11 cellular contexts compared by ENCODE assay signal in genomic region chr2:232874677-232875223, GRCh38. TPM values are rescaled to one million over a fixed set of nuclear protein-coding genes. Genes with fewer than 3 reads are reported as not detected.
DNase-seq lines count a peak whose midpoint lies in the region; TF ChIP-seq lines count a peak whose summit lies in the region.
"Had no signal": no experiment of that assay in that cellular context is flagged by ENCODE, and none has a peak within 500 bp of the region (broad histone marks: within the 10 kb centered on the region; RNA-seq: fewer than 3 reads in every experiment).

No MANE protein-coding gene starts in this region.

- no peaks in the 10 kb centered on the region for H3K9me3 ChIP-seq in CD4-positive, alpha-beta memory T cell (ENCODE audit: control insufficient read depth in 1 of 2, low read length in 2 of 2)
- no peaks in the 10 kb centered on the region for H3K9me3 ChIP-seq in Peyer's patch
- no peaks in the 10 kb centered on the region for H3K9me3 ChIP-seq in neuronal stem cell (replicated peaks in 1 of 2; ENCODE audit: control insufficient read depth in 2 of 2, insufficient read depth in 1 of 2, low read depth in 1 of 2, low read length in 2 of 2)
- H3K9me3 ChIP-seq in testis: no peaks in the 10 kb centered on the region

- TF ChIP-seq CTCF in Peyer's patch (IDR thresholded peaks at IDR 0.05): no peak
- no peak for TF ChIP-seq CTCF in dorsolateral prefrontal cortex (IDR thresholded peaks at IDR 0.05 in 54 of 56, conservative IDR thresholded peaks at IDR 0.05 in 2 of 56; ENCODE audit: low read depth in 1 of 56, partially characterized antibody in 56 of 56)
- TF ChIP-seq CTCF in testis (IDR thresholded peaks at IDR 0.05): no peak

- no peak overlapping the region for H2AFZ ChIP-seq in neuronal stem cell (ENCODE audit: low read length)

- H3K4me1 ChIP-seq in CD4-positive, alpha-beta memory T cell (ENCODE audit: insufficient read depth, low read length): peaks cover 7% of the 10 kb centered on the region
- H3K4me1 ChIP-seq in Peyer's patch: peaks cover 0 to 32% (median 10%) of the 10 kb centered on the region in 4 donors
- H3K4me1 ChIP-seq in neuronal stem cell (ENCODE audit: control insufficient read depth in 2 of 2, insufficient read depth in 1 of 2, low read depth in 1 of 2, low read length in 2 of 2): peaks cover 2 to 4% of the 10 kb centered on the region in 2 donors
- H3K4me1 ChIP-seq in testis: peaks cover 23% of the 10 kb centered on the region

- no peak overlapping the region for H4K91ac ChIP-seq in neuronal stem cell (ENCODE audit: low read depth, low read length, poor library complexity)

- peak overlapping the region; percentile 17 for H3K14ac ChIP-seq in neuronal stem cell (ENCODE audit: low read length)

- no peak overlapping the region for H2BK5ac ChIP-seq in neuronal stem cell (ENCODE audit: low read length)

- no peak overlapping the region for H3K4ac ChIP-seq in neuronal stem cell (ENCODE audit: low read length)

- H3K79me1 ChIP-seq in neuronal stem cell (ENCODE audit: low read depth, low read length): no peaks in the 10 kb centered on the region

- POLR2A ChIA-PET in CD4-positive, alpha-beta memory T cell (lab: Charles Lee; ENCODE audit: partially characterized antibody): no interaction called here

- H3K4me3 ChIP-seq in CD4-positive, alpha-beta memory T cell (ENCODE audit: low read length in 2 of 2): no peak overlapping the region
- H3K4me3 ChIP-seq in Peyer's patch (no peak overlapping the region), dorsolateral prefrontal cortex (peak overlapping the region in 3 of 59 donors; percentile 60 to 72 (median 72)), neuronal stem cell (ENCODE audit: low read length in 2 of 2) (no peak overlapping the region), testis (no peak overlapping the region)

- no peak overlapping the region for H2AK5ac ChIP-seq in neuronal stem cell (ENCODE audit: low read depth, low read length)

- H3K27ac Mint-ChIP-seq in CD4-positive, alpha-beta memory T cell: no peak overlapping the region

- H3K18ac ChIP-seq in neuronal stem cell (ENCODE audit: low read length): no peak overlapping the region

- DNase-seq in CD4-positive, alpha-beta memory T cell: no peak
- DNase-seq in Peyer's patch: peak in 1 of 3 donors; percentile 44
- no peak for DNase-seq in dorsolateral prefrontal cortex
- DNase-seq in neuronal stem cell (ENCODE audit: low spot score): no peak
- DNase-seq in NCI-H187 (lab: John Stamatoyannopoulos, UW): no peak
- DNase-seq in testis: no peak
- no peak for DNase-seq in NCI-H226
- DNase-seq: cortex of kidney, H7, NCI-H1694 treated with DMSO at 0.1 percent for 48 hours had no signal

- CTCF ChIA-PET in CD4-positive, alpha-beta memory T cell (lab: Charles Lee; ENCODE audit: partially characterized antibody): no interaction called here

- H3K9ac ChIP-seq in neuronal stem cell (ENCODE audit: low read depth, low read length, poor library complexity): no peak overlapping the region

- peak overlapping the region; percentile 73 for H3K23ac ChIP-seq in neuronal stem cell (ENCODE audit: low read depth, low read length, poor library complexity)

- H3K9me3 Mint-ChIP-seq in CD4-positive, alpha-beta memory T cell: peaks cover 0 to 2% (median 0%) of the 10 kb centered on the region in 8 donors

- peaks cover 13% of the 10 kb centered on the region in 2 donors for H3K27me3 Mint-ChIP-seq in CD4-positive, alpha-beta memory T cell

- H2BK120ac ChIP-seq in neuronal stem cell (ENCODE audit: low read depth, low read length): no peak overlapping the region

- H3K36me3 ChIP-seq in CD4-positive, alpha-beta memory T cell (ENCODE audit: insufficient read depth, low read length): no peaks in the 10 kb centered on the region
- no peaks in the 10 kb centered on the region for H3K36me3 ChIP-seq in Peyer's patch
- no peaks in the 10 kb centered on the region for H3K36me3 ChIP-seq in neuronal stem cell (replicated peaks in 1 of 2; ENCODE audit: control insufficient read depth in 2 of 2, insufficient read depth in 2 of 2, low read length in 2 of 2)
- no peaks in the 10 kb centered on the region for H3K36me3 ChIP-seq in testis (ENCODE audit: low read depth, missing control alignments)

- H3K4me1 Mint-ChIP-seq in CD4-positive, alpha-beta memory T cell: peaks cover 2 to 14% (median 7%) of the 10 kb centered on the region in 4 donors

- TF ChIP-seq POLR2A in Peyer's patch (IDR thresholded peaks at IDR 0.05): no peak
- no peak for TF ChIP-seq POLR2A in testis (IDR thresholded peaks at IDR 0.05)

- H2BK15ac ChIP-seq in neuronal stem cell (ENCODE audit: low read length): no peak overlapping the region

- no peak overlapping the region for H2BK12ac ChIP-seq in neuronal stem cell (ENCODE audit: low read length)

- peak overlapping the region; percentile 13 to 71 (median 53) for H3K4me3 Mint-ChIP-seq in CD4-positive, alpha-beta memory T cell

- H3K27me3 ChIP-seq in CD4-positive, alpha-beta memory T cell (ENCODE audit: insufficient read depth, low read length): peaks cover 4% of the 10 kb centered on the region
- no peaks in the 10 kb centered on the region for H3K27me3 ChIP-seq in Peyer's patch
- H3K27me3 ChIP-seq in dorsolateral prefrontal cortex: peaks cover 0 to 4% (median 0%) of the 10 kb centered on the region in 45 donors
- peaks cover 7 to 24% (median 10%) of the 10 kb centered on the region in 3 experiments for H3K27me3 ChIP-seq in neuronal stem cell (ENCODE audit: control insufficient read depth in 3 of 3, insufficient read depth in 3 of 3, low read depth in 1 of 3, low read length in 3 of 3)
- no peaks in the 10 kb centered on the region for H3K27me3 ChIP-seq in testis

- no CpG with 5 or more reads among the region's 16 CpGs for WGBS in neuronal stem cell (ENCODE audit: extremely low coverage in 2 of 2, insufficient read length in 2 of 2, insufficient replicate concordance in 1 of 2), 2 donors
- WGBS in testis, 2 donors: 88 to 94% methylated on average over 11 to 16 of the region's 16 CpGs

- H3K4me2 ChIP-seq in neuronal stem cell (ENCODE audit: insufficient read depth, low read length, poor library complexity, severe bottlenecking): no peak overlapping the region

- H4K8ac ChIP-seq in neuronal stem cell (ENCODE audit: low read depth, low read length): no peak overlapping the region

- intact Hi-C loops in CD4-positive, alpha-beta memory T cell (cut with micrococcal nuclease): no loop called here
- intact Hi-C loops in dorsolateral prefrontal cortex (cut with DNase I) (loop anchor here in 1 of 2 donors (5.0 kb wide), 3 partner anchors 153 to 378 kb away; partner anchors contain the start of gene ATG16L1), testis (cut with DNase I; ENCODE audit: low total_unique reads) (no loop called here)

- no peaks in the 10 kb centered on the region for H3K36me3 Mint-ChIP-seq in CD4-positive, alpha-beta memory T cell
- H3K36me3 Mint-ChIP-seq: CD14-positive monocyte had no signal

- H3K27ac ChIP-seq in CD4-positive, alpha-beta memory T cell (ENCODE audit: low read depth, low read length): no peak overlapping the region
- peak overlapping the region in 3 of 4 donors; percentile 76 to 91 (median 84) for H3K27ac ChIP-seq in Peyer's patch
- peak overlapping the region in 57 of 59 donors; percentile 37 to 99 (median 96) for H3K27ac ChIP-seq in dorsolateral prefrontal cortex
- no peak overlapping the region for H3K27ac ChIP-seq in neuronal stem cell (replicated peaks; ENCODE audit: low read length)
- peak overlapping the region in 1 of 2 donors; percentile 73 for H3K27ac ChIP-seq in testis

RNA-seq across cellular contexts. Expression of gene SNORC, which starts 4.7 kb away (rescaled TPM):
- 1 to 10 TPM; 1.4 to 1.5 TPM for total RNA-seq in CD4-positive, alpha-beta memory T cell
- under 1 TPM in 1 of 2 donors, not detected in 1; 0.14 TPM for polyA plus RNA-seq in CD4-positive, alpha-beta memory T cell
- total RNA-seq in Peyer's patch: 1 to 10 TPM; 3.5 to 9.7 (median 7.3) TPM
- 10 to 100 TPM in 119 of 120 experiments, 1 to 10 TPM in 1; 9.4 to 82.0 (median 34.1) TPM for total RNA-seq in dorsolateral prefrontal cortex
- 2.1 TPM for polyA plus RNA-seq in neuronal stem cell (2013, experiment 1 of 2)
- 2.9 TPM for polyA plus RNA-seq in neuronal stem cell (2013, experiment 2 of 2)
- 10 to 100 TPM; 14.5 to 15.9 TPM for total RNA-seq in testis
- polyA plus RNA-seq in testis (ENCODE audit: insufficient read depth, low read depth, low replicate concordance): 7.3 TPM
- polyA plus RNA-seq: CD14-positive monocyte had no signal

Comparison
In these comparisons a context has a peak if more than half of its experiments do, and no peak if none do; other contexts are left out.
1. H3K27ac ChIP-seq: peak in Peyer's patch (3 of 4) and dorsolateral prefrontal cortex (57 of 59); none in CD4-positive, alpha-beta memory T cell (single experiment) and neuronal stem cell (single experiment).